ENCODE assay signal across 8 cellular contexts in the genomic region with DNA sequence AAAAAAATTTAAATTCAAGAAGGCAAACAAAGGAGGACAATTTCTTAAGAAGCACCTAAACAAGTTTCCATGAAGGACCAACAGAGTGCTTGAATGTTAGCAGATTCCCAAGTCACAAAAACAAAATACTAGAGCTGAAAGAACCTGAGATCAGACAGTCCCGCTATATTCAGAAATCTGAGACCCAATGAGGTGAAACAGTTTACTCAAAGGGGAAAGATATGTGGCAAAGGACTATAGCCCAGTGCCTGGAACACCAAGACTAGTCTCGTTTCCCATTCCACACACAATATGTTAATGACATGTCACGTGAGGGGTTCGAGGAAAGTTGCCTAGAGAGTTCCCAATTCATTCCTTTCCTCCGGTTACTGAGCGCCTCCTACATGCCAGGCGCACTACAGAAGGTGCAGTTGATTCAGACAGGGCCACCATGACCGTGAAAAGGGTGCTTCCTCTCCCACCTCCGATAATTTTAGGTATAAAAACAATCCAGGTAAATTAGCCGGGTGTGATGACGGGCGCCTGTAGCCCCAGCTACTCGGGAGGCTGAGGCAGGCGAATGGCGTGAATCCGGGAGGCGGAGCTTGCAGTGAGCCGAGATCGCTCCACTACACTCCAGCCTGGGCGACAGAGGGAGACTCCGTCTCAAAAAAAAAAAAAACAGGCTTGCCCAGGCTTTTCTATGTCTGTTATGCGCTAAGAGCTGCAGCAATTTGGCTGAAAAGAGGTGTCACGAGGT. TPM values are rescaled to one million over a fixed set of nuclear protein-coding genes. Genes with fewer than 3 reads are reported as not detected.
A peak's percentile ranks its signal among the peaks of the same experiment; 100 is the strongest.
DNase-seq lines count a peak whose midpoint lies in the region; ATAC-seq lines count a peak whose summit lies in the region.

No MANE protein-coding gene starts in this region.

- DNase-seq in COR-L47 (lab: John Stamatoyannopoulos, UW) (peak; percentile 64), HS-5 (ENCODE audit: low read depth) (peak; percentile 39), NT2/D1 (ENCODE audit: low read depth, low spot score) (peak; percentile 65), activated T-cell treated with anti-CD3 and anti-CD28 coated beads for 24 hours (ENCODE audit: low read depth) (peak; percentile 18)
- DNase-seq in stimulated activated naive CD4-positive, alpha-beta T cell (lab: John Stamatoyannopoulos, UW), result peak; percentile 31 to 64 (median 51)

- no peaks in the 10 kb centered on the region for H3K27me3 ChIP-seq in NT2/D1 (ENCODE audit: insufficient read depth, insufficient read length)
- no peaks in the 10 kb centered on the region for H3K27me3 ChIP-seq in mucosa of stomach (ENCODE audit: control insufficient read depth, insufficient read depth, low read length)

- H3K36me3 ChIP-seq in NT2/D1 (ENCODE audit: insufficient read depth, insufficient read length, low read length), result no peaks in the 10 kb centered on the region
- no peaks in the 10 kb centered on the region for H3K36me3 ChIP-seq in mucosa of stomach (ENCODE audit: control insufficient read depth, insufficient read depth, low read length)

- peak overlapping the region; percentile 73 for H3K4me3 ChIP-seq in NT2/D1 (ENCODE audit: insufficient read length, low read depth)
- peak overlapping the region; percentile 39 for H3K4me3 ChIP-seq in mucosa of stomach (ENCODE audit: low read length)

- H3K4me1 ChIP-seq in NT2/D1 (ENCODE audit: insufficient read depth, insufficient read length), result no peaks in the 10 kb centered on the region
- H3K4me1 ChIP-seq in mucosa of stomach (ENCODE audit: control insufficient read depth, insufficient read depth, low read length), result peaks cover 15% of the 10 kb centered on the region

- H3K9me3 ChIP-seq in NT2/D1 (ENCODE audit: insufficient read depth, low read length) (no peaks in the 10 kb centered on the region), mucosa of stomach (ENCODE audit: control insufficient read depth, low read length) (no peaks in the 10 kb centered on the region)

- ATAC-seq in GM21381 (IDR thresholded peaks at IDR 0.05; ENCODE audit: unreplicated experiment) (peak; percentile 38), esophagus mucosa (peak; percentile 51)

- H3K9ac ChIP-seq in NT2/D1 (ENCODE audit: insufficient read length, low read depth) (peak overlapping the region; percentile 82), mucosa of stomach (ENCODE audit: low read length) (peak overlapping the region; percentile 82)

RNA-seq across cellular contexts. Expression of a gene that starts 0.6 kb away (rescaled TPM):
- 9.2 TPM for total RNA-seq in esophagus mucosa

RNA-seq across cellular contexts. Expression of a gene that starts 41.0 kb away (rescaled TPM):
- total RNA-seq in esophagus mucosa, result 13.1 TPM

Comparison
In these comparisons a context has a peak if more than half of its experiments do, and no peak if none do; other contexts are left out.
1. Peak in every context shown above with its lines: DNase-seq, ATAC-seq and H3K4me3 ChIP-seq.